In genomic region chr2:172540421-172540820, GRCh38 we compare ENCODE assay signal across 18 cellular contexts. TPM values are rescaled to one million over a fixed set of nuclear protein-coding genes. Genes with fewer than 3 reads are reported as not detected.
DNase-seq lines count a peak whose midpoint lies in the region; ATAC-seq and TF ChIP-seq lines count a peak whose summit lies in the region.
"Had no signal": no experiment of that assay in that cellular context is flagged by ENCODE, and none has a peak within 500 bp of the region (broad histone marks: within the 10 kb centered on the region; RNA-seq: fewer than 3 reads in every experiment).

No MANE protein-coding gene starts in this region.

- TF ChIP-seq CTCF in HFFc6 (IDR thresholded peaks at IDR 0.05), result no peak

- no peaks in the 10 kb centered on the region for H3K4me1 ChIP-seq in adipocyte (ENCODE audit: control insufficient read depth, insufficient read depth, low read length)
- H3K4me1 ChIP-seq: BE2C had no signal

- H3K36me3 ChIP-seq in adipocyte (ENCODE audit: control insufficient read depth, insufficient read depth, low read length, severe bottlenecking), result no peaks in the 10 kb centered on the region
- H3K36me3 ChIP-seq: BE2C had no signal

- peaks cover 11% of the 10 kb centered on the region for H3K9me3 ChIP-seq in adipocyte (ENCODE audit: control insufficient read depth, low read length)
- H3K9me3 ChIP-seq: BE2C had no signal

- H3K27me3 ChIP-seq in adipocyte (replicated peaks; ENCODE audit: control insufficient read depth, insufficient read depth, low read length), result no peaks in the 10 kb centered on the region
- H3K27me3 ChIP-seq: BE2C had no signal

- no peak for ATAC-seq in HG02973 (IDR thresholded peaks at IDR 0.05; ENCODE audit: unreplicated experiment)
- no peak for ATAC-seq in HG03520 (IDR thresholded peaks at IDR 0.05; ENCODE audit: unreplicated experiment)
- ATAC-seq: K562 had no signal

- peaks cover 9% of the 10 kb centered on the region for H3K4me1 Mint-ChIP-seq in HFFc6 (ENCODE audit: low read depth)
- H3K4me1 Mint-ChIP-seq: CD8-positive, alpha-beta memory T cell had no signal

- no peak overlapping the region for H3K4me3 Mint-ChIP-seq in HFFc6
- H3K4me3 Mint-ChIP-seq: CD4-positive, CD25-positive, alpha-beta regulatory T cell; CD8-positive, alpha-beta memory T cell; H9 had no signal

- H3K27ac Mint-ChIP-seq in HFFc6, result no peak overlapping the region
- H3K27ac Mint-ChIP-seq: CD4-positive, CD25-positive, alpha-beta regulatory T cell; H9 had no signal

- peaks cover 30% of the 10 kb centered on the region for H3K36me3 Mint-ChIP-seq in HFFc6 (ENCODE audit: low read depth)

- peaks cover 7% of the 10 kb centered on the region for H3K27me3 Mint-ChIP-seq in HFFc6 (ENCODE audit: insufficient read depth)
- H3K27me3 Mint-ChIP-seq: CD4-positive, CD25-positive, alpha-beta regulatory T cell; CD8-positive, alpha-beta memory T cell had no signal

- no peak overlapping the region for H3K4me3 ChIP-seq in adipocyte (ENCODE audit: low read length)
- H3K4me3 ChIP-seq: K562 had no signal

- peaks cover 28% of the 10 kb centered on the region for H3K9me3 Mint-ChIP-seq in HFFc6

- no peak overlapping the region for H3K9ac ChIP-seq in adipocyte (ENCODE audit: low read length)

- DNase-seq in EL (peak; percentile 28), HFFc6 (peak; percentile 8), adipocyte (ENCODE audit: low read depth) (peak; percentile 41), NCI-H2196 treated with DMSO at 0.1 percent for 48 hours (lab: John Stamatoyannopoulos, UW; ENCODE audit: unreplicated experiment) (no peak), SKM-1 (lab: John Stamatoyannopoulos, UW; ENCODE audit: unreplicated experiment) (no peak)
- DNase-seq: BE2C; C1 segment of cervical spinal cord; CD4-positive, CD25-positive, alpha-beta regulatory T cell; CD8-positive, alpha-beta memory T cell; COR-L47; DMS 273 treated with DMSO at 0.1 percent for 48 hours; DND-41; GF-D8; H9; Karpas-422 had no signal

RNA-seq across cellular contexts. Expression of gene PDK1, which starts 15.5 kb away (rescaled TPM):
- total RNA-seq in HFFc6 (2021; fragmentation: NEBNext Ultra II Directional; extraction: Animal tissue kit (Norgen Biotek cat#: 25700)), result 10 to 100 TPM; 14.5 to 18.6 (median 17.2) TPM

Comparison
In these comparisons a context has a peak if more than half of its experiments do, and no peak if none do; other contexts are left out.
1. DNase-seq: peak in EL (single experiment), HFFc6 (single experiment) and adipocyte (single experiment); none in NCI-H2196 treated with DMSO at 0.1 percent for 48 hours (single experiment) and SKM-1 (single experiment).